In the genomic region with DNA sequence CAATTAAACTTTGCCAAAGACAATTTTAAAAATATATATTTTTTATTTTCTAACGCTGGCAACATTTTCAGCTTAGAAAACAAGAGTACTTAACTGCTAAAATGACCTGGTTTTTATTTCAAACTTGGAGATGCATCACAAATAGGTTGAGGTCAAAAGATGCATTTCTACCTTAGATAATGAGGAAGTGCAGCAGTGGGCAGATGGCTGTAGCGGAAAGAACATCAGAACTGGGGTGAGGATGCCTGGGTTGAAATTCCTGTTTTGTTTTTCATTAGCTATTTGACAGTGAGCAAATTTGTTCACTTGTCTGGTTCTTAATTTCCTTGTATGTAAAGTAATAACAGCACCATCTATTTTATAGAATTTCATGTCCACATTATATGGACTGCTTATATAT, we compare ENCODE assay signal across 29 cellular contexts.
"Had no signal": no experiment of that assay in that cellular context is flagged by ENCODE, and none has a peak within 500 bp of the region (broad histone marks: within the 10 kb centered on the region; RNA-seq: fewer than 3 reads in every experiment).

No MANE protein-coding gene starts in this region.

- ATAC-seq: activated CD4-positive, alpha-beta T cell treated with anti-CD3 and anti-CD28 coated beads for 36 hours; activated T-cell treated with anti-CD3 and anti-CD28 coated beads, Interleukin-2, amount 50 U/mL, for 72 hours; esophagus mucosa had no signal

- H3K4me3 ChIP-seq: coronary artery, dorsolateral prefrontal cortex had no signal

- H3K36me3 Mint-ChIP-seq: activated naive CD8-positive, alpha-beta T cell had no signal

- H3K27me3 Mint-ChIP-seq: activated CD4-positive, alpha-beta memory T cell treated with anti-CD3 and anti-CD28 coated beads, Interleukin-2, amount 10 ng/mL, durations not matched to agents 7 days and 5 days; activated CD4-positive, alpha-beta T cell treated with anti-CD3 and anti-CD28 coated beads for 36 hours; activated CD4-positive, alpha-beta T cell treated with anti-CD3 and anti-CD28 coated beads, Interleukin-2, amount 10 ng/mL, durations not matched to agents 24 days and 14 days; activated naive CD8-positive, alpha-beta T cell; activated T-cell treated with anti-CD3 and anti-CD28 coated beads, Interleukin-2, amount 50 U/mL, for 24 hours; central memory CD8-positive, alpha-beta T cell had no signal

- H3K27ac ChIP-seq: brain microvascular endothelial cell, coronary artery, dorsolateral prefrontal cortex had no signal

- H3K9me3 Mint-ChIP-seq: endodermal cell had no signal

- H3K27me3 ChIP-seq: brain microvascular endothelial cell had no signal

- FAIRE-seq: astrocyte, bronchial epithelial cell, frontal cortex had no signal

- H3K4me1 Mint-ChIP-seq: activated CD4-positive, alpha-beta memory T cell treated with anti-CD3 and anti-CD28 coated beads, Interleukin-2, amount 10 ng/mL, durations not matched to agents 7 days and 5 days; activated CD4-positive, alpha-beta T cell treated with anti-CD3 and anti-CD28 coated beads for 36 hours; activated CD4-positive, alpha-beta T cell treated with anti-CD3 and anti-CD28 coated beads, Interleukin-2, amount 10 ng/mL, durations not matched to agents 24 days and 14 days; central memory CD8-positive, alpha-beta T cell had no signal

- H3K36me3 ChIP-seq: brain microvascular endothelial cell had no signal

- DNase-seq: activated CD4-positive, alpha-beta memory T cell treated with anti-CD3 and anti-CD28 coated beads, Interleukin-2, amount 10 ng/mL, durations not matched to agents 7 days and 5 days; activated CD4-positive, alpha-beta T cell treated with anti-CD3 and anti-CD28 coated beads for 36 hours; activated CD4-positive, alpha-beta T cell treated with anti-CD3 and anti-CD28 coated beads, Interleukin-2, amount 10 ng/mL, durations not matched to agents 24 days and 14 days; activated CD4-positive, alpha-beta T cell treated with anti-CD3 and anti-CD28 coated beads, Interleukin-2, amount 50 U/mL, for 4 hours; activated CD4-positive, CD25-positive, alpha-beta regulatory T cell; activated CD4-positive, CD25-positive, alpha-beta regulatory T cell treated with anti-CD3 and anti-CD28 coated beads, Interleukin-2, amount 50 U/mL, for 72 hours; activated CD8-positive, alpha-beta memory T cell treated with anti-CD3 and anti-CD28 coated beads, Interleukin-2, amount 50 U/mL, for 48 hours; activated effector memory CD4-positive, alpha-beta T cell treated with Interleukin-2 at 50 U/mL for 16 hours; activated gamma-delta T cell treated with Interleukin-2 at 50 U/mL for 16 hours; activated naive CD4-positive, alpha-beta T cell treated with anti-CD3 and anti-CD28 coated beads, Interleukin-2, amount 50 U/mL, for 16 hours; activated naive CD4-positive, alpha-beta T cell treated with Interleukin-2 at 50 U/mL for 16 hours; activated T-cell treated with anti-CD3 and anti-CD28 coated beads for 4 hours; activated T-cell treated with anti-CD3 and anti-CD28 coated beads, Interleukin-2, amount 50 U/mL, for 24 hours; activated T-cell treated with anti-CD3 and anti-CD28 coated beads, Interleukin-2, amount 50 U/mL, for 72 hours; amniotic stem cell; anterior cingulate cortex; brain microvascular endothelial cell; dorsolateral prefrontal cortex; effector memory CD4-positive, alpha-beta T cell; endodermal cell; T-helper 2 cell had no signal

- H3K4me3 Mint-ChIP-seq: activated CD4-positive, alpha-beta memory T cell treated with anti-CD3 and anti-CD28 coated beads, Interleukin-2, amount 10 ng/mL, durations not matched to agents 7 days and 5 days; activated CD4-positive, alpha-beta T cell treated with anti-CD3 and anti-CD28 coated beads for 36 hours; activated CD4-positive, alpha-beta T cell treated with anti-CD3 and anti-CD28 coated beads, Interleukin-2, amount 10 ng/mL, durations not matched to agents 24 days and 14 days; activated naive CD8-positive, alpha-beta T cell; activated T-cell treated with anti-CD3 and anti-CD28 coated beads, Interleukin-2, amount 50 U/mL, for 24 hours; activated T-cell treated with anti-CD3 and anti-CD28 coated beads, Interleukin-2, amount 50 U/mL, for 72 hours; central memory CD8-positive, alpha-beta T cell; dendritic cell treated with granulocyte-macrophage colony-stimulating factor and Interleukin-4, amounts not matched to agents 40 ng/mL and 50 ng/mL, for 4 days; endodermal cell had no signal

- H3K27ac Mint-ChIP-seq: activated CD4-positive, alpha-beta memory T cell treated with anti-CD3 and anti-CD28 coated beads, Interleukin-2, amount 10 ng/mL, durations not matched to agents 7 days and 5 days; activated CD4-positive, alpha-beta T cell treated with anti-CD3 and anti-CD28 coated beads for 36 hours; activated CD4-positive, alpha-beta T cell treated with anti-CD3 and anti-CD28 coated beads, Interleukin-2, amount 10 ng/mL, durations not matched to agents 24 days and 14 days; activated naive CD8-positive, alpha-beta T cell; activated T-cell treated with anti-CD3 and anti-CD28 coated beads, Interleukin-2, amount 50 U/mL, for 24 hours; activated T-cell treated with anti-CD3 and anti-CD28 coated beads, Interleukin-2, amount 50 U/mL, for 72 hours; dendritic cell treated with granulocyte-macrophage colony-stimulating factor and Interleukin-4, amounts not matched to agents 40 ng/mL and 50 ng/mL, for 4 days; endodermal cell had no signal
